12 cellular contexts compared by ENCODE assay signal in genomic region chr7:55977831-55978230, GRCh38. TPM values are rescaled to one million over a fixed set of nuclear protein-coding genes. Genes with fewer than 3 reads are reported as not detected.
DNase-seq lines count a peak whose midpoint lies in the region; ATAC-seq and TF ChIP-seq lines count a peak whose summit lies in the region.
"Had no signal": no experiment of that assay in that cellular context is flagged by ENCODE, and none has a peak within 500 bp of the region (broad histone marks: within the 10 kb centered on the region; RNA-seq: fewer than 3 reads in every experiment).

No MANE protein-coding gene starts in this region.

- no peak overlapping the region for H3K27ac Mint-ChIP-seq in WTC11
- H3K27ac Mint-ChIP-seq: activated T-cell treated with anti-CD3 and anti-CD28 coated beads, Interleukin-2, amount 50 U/mL, for 24 hours; T-helper 2 cell treated with Interferon-gamma antibody and Interleukin-4, amounts not matched to agents 5 μg/mL and 100 μg/mL, for 36 hours had no signal

- peaks cover 36% of the 10 kb centered on the region for H3K36me3 Mint-ChIP-seq in WTC11

- H3K36me3 ChIP-seq in MG63 (peaks cover 44% of the 10 kb centered on the region), adipocyte (ENCODE audit: control insufficient read depth, insufficient read depth, low read length, severe bottlenecking) (peaks cover 45% of the 10 kb centered on the region)

- ATAC-seq in WTC11 (no peak), HG02981 (IDR thresholded peaks at IDR 0.05; ENCODE audit: unreplicated experiment) (no peak)

- H3K9me3 ChIP-seq in MG63 (no peaks in the 10 kb centered on the region), adipocyte (ENCODE audit: control insufficient read depth, low read length) (no peaks in the 10 kb centered on the region)

- POLR2A ChIA-PET in WTC11 (lab: Charles Lee): no interaction called here

- no peaks in the 10 kb centered on the region for H3K27me3 Mint-ChIP-seq in WTC11 (ENCODE audit: low read depth)
- H3K27me3 Mint-ChIP-seq: activated T-cell treated with anti-CD3 and anti-CD28 coated beads, Interleukin-2, amount 50 U/mL, for 24 hours; CD4-positive, alpha-beta memory T cell had no signal

- H3K9ac ChIP-seq in adipocyte (ENCODE audit: low read length): no peak overlapping the region

- H3K4me3 ChIP-seq in MG63 (no peak overlapping the region), adipocyte (ENCODE audit: low read length) (no peak overlapping the region)
- H3K4me3 ChIP-seq: dorsolateral prefrontal cortex had no signal

- TF ChIP-seq CTCF in WTC11 (IDR thresholded peaks at IDR 0.05): no peak

- peaks cover 5% of the 10 kb centered on the region for H3K4me1 ChIP-seq in adipocyte (ENCODE audit: control insufficient read depth, insufficient read depth, low read length)

- DNase-seq in AG20443 (ENCODE audit: low spot score) (peak; percentile 58), MG63 (peak; percentile 71), adipocyte (ENCODE audit: low read depth) (peak; percentile 70), medulla oblongata (ENCODE audit: extremely low spot score) (peak; percentile 43), foreskin melanocyte (no peak), NCI-H524 treated with DMSO at 0.1 percent for 48 hours (lab: John Stamatoyannopoulos, UW) (no peak), WTC11 (ENCODE audit: low spot score) (no peak)
- DNase-seq: activated T-cell treated with anti-CD3 and anti-CD28 coated beads, Interleukin-2, amount 50 U/mL, for 24 hours; CD4-positive, alpha-beta memory T cell had no signal

- CTCF ChIA-PET in WTC11 (lab: Charles Lee): no interaction called here

- H3K4me3 Mint-ChIP-seq in WTC11: no peak overlapping the region
- H3K4me3 Mint-ChIP-seq: activated T-cell treated with anti-CD3 and anti-CD28 coated beads, Interleukin-2, amount 50 U/mL, for 24 hours; CD4-positive, alpha-beta memory T cell; T-helper 2 cell treated with Interferon-gamma antibody and Interleukin-4, amounts not matched to agents 5 μg/mL and 100 μg/mL, for 36 hours had no signal

- H3K27me3 ChIP-seq in MG63 (no peaks in the 10 kb centered on the region), adipocyte (replicated peaks; ENCODE audit: control insufficient read depth, insufficient read depth, low read length) (no peaks in the 10 kb centered on the region)
- H3K27me3 ChIP-seq: dorsolateral prefrontal cortex had no signal

- H3K9me3 Mint-ChIP-seq in WTC11: no peaks in the 10 kb centered on the region
- H3K9me3 Mint-ChIP-seq: activated T-cell treated with anti-CD3 and anti-CD28 coated beads, Interleukin-2, amount 50 U/mL, for 24 hours; CD4-positive, alpha-beta memory T cell; T-helper 2 cell treated with Interferon-gamma antibody and Interleukin-4, amounts not matched to agents 5 μg/mL and 100 μg/mL, for 36 hours had no signal

- no peaks in the 10 kb centered on the region for H3K4me1 Mint-ChIP-seq in WTC11

TF ChIP-seq in WTC11, 78 proteins besides CTCF, POLR2A, EP300 and RAD21:
- TF ChIP-seq NFATC4 (CRISPR knock-in tag; IDR thresholded peaks at IDR 0.05) (no peak), FOXK1 (CRISPR knock-in tag; IDR thresholded peaks at IDR 0.05) (no peak), ELF4 (CRISPR knock-in tag; IDR thresholded peaks at IDR 0.05; ENCODE audit: low read depth) (no peak), MYBL2 (CRISPR knock-in tag; IDR thresholded peaks at IDR 0.05) (no peak), E2F1 (CRISPR knock-in tag; IDR thresholded peaks at IDR 0.05) (no peak), ERG (CRISPR knock-in tag; IDR thresholded peaks at IDR 0.05) (no peak)
- TF ChIP-seq, protein P1, sequence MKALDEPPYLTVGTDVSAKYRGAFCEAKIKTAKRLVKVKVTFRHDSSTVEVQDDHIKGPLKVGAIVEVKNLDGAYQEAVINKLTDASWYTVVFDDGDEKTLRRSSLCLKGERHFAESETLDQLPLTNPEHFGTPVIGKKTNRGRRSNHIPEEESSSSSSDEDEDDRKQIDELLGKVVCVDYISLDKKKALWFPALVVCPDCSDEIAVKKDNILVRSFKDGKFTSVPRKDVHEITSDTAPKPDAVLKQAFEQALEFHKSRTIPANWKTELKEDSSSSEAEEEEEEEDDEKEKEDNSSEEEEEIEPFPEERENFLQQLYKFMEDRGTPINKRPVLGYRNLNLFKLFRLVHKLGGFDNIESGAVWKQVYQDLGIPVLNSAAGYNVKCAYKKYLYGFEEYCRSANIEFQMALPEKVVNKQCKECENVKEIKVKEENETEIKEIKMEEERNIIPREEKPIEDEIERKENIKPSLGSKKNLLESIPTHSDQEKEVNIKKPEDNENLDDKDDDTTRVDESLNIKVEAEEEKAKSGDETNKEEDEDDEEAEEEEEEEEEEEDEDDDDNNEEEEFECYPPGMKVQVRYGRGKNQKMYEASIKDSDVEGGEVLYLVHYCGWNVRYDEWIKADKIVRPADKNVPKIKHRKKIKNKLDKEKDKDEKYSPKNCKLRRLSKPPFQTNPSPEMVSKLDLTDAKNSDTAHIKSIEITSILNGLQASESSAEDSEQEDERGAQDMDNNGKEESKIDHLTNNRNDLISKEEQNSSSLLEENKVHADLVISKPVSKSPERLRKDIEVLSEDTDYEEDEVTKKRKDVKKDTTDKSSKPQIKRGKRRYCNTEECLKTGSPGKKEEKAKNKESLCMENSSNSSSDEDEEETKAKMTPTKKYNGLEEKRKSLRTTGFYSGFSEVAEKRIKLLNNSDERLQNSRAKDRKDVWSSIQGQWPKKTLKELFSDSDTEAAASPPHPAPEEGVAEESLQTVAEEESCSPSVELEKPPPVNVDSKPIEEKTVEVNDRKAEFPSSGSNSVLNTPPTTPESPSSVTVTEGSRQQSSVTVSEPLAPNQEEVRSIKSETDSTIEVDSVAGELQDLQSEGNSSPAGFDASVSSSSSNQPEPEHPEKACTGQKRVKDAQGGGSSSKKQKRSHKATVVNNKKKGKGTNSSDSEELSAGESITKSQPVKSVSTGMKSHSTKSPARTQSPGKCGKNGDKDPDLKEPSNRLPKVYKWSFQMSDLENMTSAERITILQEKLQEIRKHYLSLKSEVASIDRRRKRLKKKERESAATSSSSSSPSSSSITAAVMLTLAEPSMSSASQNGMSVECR (CRISPR knock-in tag; IDR thresholded peaks at IDR 0.05; ENCODE audit: borderline replicate concordance): no peak
- TF ChIP-seq, protein P2, sequence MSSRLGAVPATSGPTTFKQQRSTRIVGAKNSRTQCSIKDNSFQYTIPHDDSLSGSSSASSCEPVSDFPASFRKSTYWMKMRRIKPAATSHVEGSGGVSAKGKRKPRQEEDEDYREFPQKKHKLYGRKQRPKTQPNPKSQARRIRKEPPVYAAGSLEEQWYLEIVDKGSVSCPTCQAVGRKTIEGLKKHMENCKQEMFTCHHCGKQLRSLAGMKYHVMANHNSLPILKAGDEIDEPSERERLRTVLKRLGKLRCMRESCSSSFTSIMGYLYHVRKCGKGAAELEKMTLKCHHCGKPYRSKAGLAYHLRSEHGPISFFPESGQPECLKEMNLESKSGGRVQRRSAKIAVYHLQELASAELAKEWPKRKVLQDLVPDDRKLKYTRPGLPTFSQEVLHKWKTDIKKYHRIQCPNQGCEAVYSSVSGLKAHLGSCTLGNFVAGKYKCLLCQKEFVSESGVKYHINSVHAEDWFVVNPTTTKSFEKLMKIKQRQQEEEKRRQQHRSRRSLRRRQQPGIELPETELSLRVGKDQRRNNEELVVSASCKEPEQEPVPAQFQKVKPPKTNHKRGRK (CRISPR knock-in tag; IDR thresholded peaks at IDR 0.05; ENCODE audit: borderline replicate concordance): no peak

RNA-seq across cellular contexts. Expression of gene NIPSNAP2, which starts 13.4 kb away (rescaled TPM):
- total RNA-seq in MG63 (2014; rRNA removed; shearing (Covaris generic); ENCODE audit: low replicate concordance): 30.9 and 36.4 TPM in 2 replicates
- 38.5 to 46.3 TPM (median 42.6 TPM) in 3 replicates for total RNA-seq in WTC11 (2021)

RNA-seq across cellular contexts. Expression of gene MRPS17, which starts 26.2 kb away (rescaled TPM):
- 24.5 and 28.3 TPM in 2 replicates for total RNA-seq in MG63 (2014; rRNA removed; shearing (Covaris generic); ENCODE audit: low replicate concordance)
- 23.5 to 25.9 TPM (median 25.6 TPM) in 3 replicates for total RNA-seq in WTC11 (2021)

Comparison
In these comparisons a context has a peak if more than half of its experiments do, and no peak if none do; other contexts are left out.
1. DNase-seq: peak in AG20443 (single experiment), MG63 (single experiment), adipocyte (single experiment) and medulla oblongata (single experiment); none in foreskin melanocyte (single experiment), NCI-H524 treated with DMSO at 0.1 percent for 48 hours (single experiment) and WTC11 (single experiment).